In genomic region chr2:214108598-214108997, GRCh38 we compare ENCODE assay signal across 10 cellular contexts.
"Had no signal": no experiment of that assay in that cellular context is flagged by ENCODE, and none has a peak within 500 bp of the region (broad histone marks: within the 10 kb centered on the region; RNA-seq: fewer than 3 reads in every experiment).

No MANE protein-coding gene starts in this region.

- H3K9ac ChIP-seq: GM23248 had no signal

- H3K9me3 ChIP-seq: HAP-1 had no signal

- DNase-seq: GM23248, GOT3, H7, HFFc6, IMR-90, KG1 had no signal

- H2AFZ ChIP-seq: GM23248 had no signal

- ATAC-seq: HCT116, K562 had no signal

- H3K27ac ChIP-seq: GM23248, HL-60 had no signal

- FAIRE-seq: K562 had no signal

- H3K36me3 ChIP-seq: HAP-1 had no signal

- H3K4me3 ChIP-seq: GM23248, HAP-1, K562 had no signal

- H3K4me1 ChIP-seq: HAP-1 had no signal
